ENCODE assay signal across 9 cellular contexts in genomic region chr16:35386619-35387018, GRCh38.
"Had no signal": no experiment of that assay in that cellular context is flagged by ENCODE, and none has a peak within 500 bp of the region (broad histone marks: within the 10 kb centered on the region; RNA-seq: fewer than 3 reads in every experiment).

No MANE protein-coding gene starts in this region.

- H3K36me3 ChIP-seq: HAP-1 had no signal

- ATAC-seq: HCT116 had no signal

- H3K27ac ChIP-seq: GM23248, HL-60, KMS-11 had no signal

- H3K9me3 ChIP-seq: HAP-1 had no signal

- H3K4me3 ChIP-seq: GM23248, HAP-1 had no signal

- H3K4me1 ChIP-seq: HAP-1 had no signal

- DNase-seq: GM23248, GOT3, H7, IMR-90, KBM-7 had no signal

- H2AFZ ChIP-seq: GM23248 had no signal

- H3K9ac ChIP-seq: GM23248, KMS-11 had no signal

- H3K4me2 ChIP-seq: KMS-11 had no signal
